20 cellular contexts compared by ENCODE assay signal in genomic region chr17:16919663-16920627, GRCh38. TPM values are rescaled to one million over a fixed set of nuclear protein-coding genes. Genes with fewer than 3 reads are reported as not detected.
DNase-seq lines count a peak whose midpoint lies in the region; ATAC-seq and TF ChIP-seq lines count a peak whose summit lies in the region.
"Had no signal": no experiment of that assay in that cellular context is flagged by ENCODE, and none has a peak within 500 bp of the region (broad histone marks: within the 10 kb centered on the region; RNA-seq: fewer than 3 reads in every experiment).

No MANE protein-coding gene starts in this region.

- H2AFZ ChIP-seq in PC-3 (ENCODE audit: low read length), result no peak overlapping the region

- POLR2A ChIA-PET in PC-3 (lab: Charles Lee; ENCODE audit: unreplicated experiment), result no interaction called here

- H3K27me3 ChIP-seq in heart right ventricle (peaks cover 0 to 3% (median 0%) of the 10 kb centered on the region in 7 donors), PC-3 (ENCODE audit: low read length) (no peaks in the 10 kb centered on the region), upper lobe of right lung (no peaks in the 10 kb centered on the region)
- H3K27me3 ChIP-seq: cardiac muscle cell had no signal

- intact Hi-C loops in cardiac septum (cut with DNase I) (loop anchor here (5.0 kb wide), 1 partner anchor 72 kb away; no protein-coding TSS in a partner anchor), heart right ventricle (cut with DNase I) (loop anchor here in 2 of 10 donors (5.0 kb wide), 1 partner anchor 72 kb away; no protein-coding TSS in a partner anchor), PC-3 (cut with micrococcal nuclease) (no loop called here), upper lobe of right lung (cut with DNase I) (no loop called here)

- ATAC-seq in heart right ventricle (no peak), PC-3 (no peak), left lobe of liver (no peak), upper lobe of right lung (no peak), HG02840 (IDR thresholded peaks at IDR 0.05; ENCODE audit: low FRiP score, unreplicated experiment) (no peak), HG02938 (IDR thresholded peaks at IDR 0.05; ENCODE audit: unreplicated experiment) (no peak), GM21447 (IDR thresholded peaks at IDR 0.05; ENCODE audit: unreplicated experiment) (no peak)

- H3K79me2 ChIP-seq in PC-3 (ENCODE audit: low read length), result no peaks in the 10 kb centered on the region

- no peaks in the 10 kb centered on the region for H3K9me2 ChIP-seq in PC-3 (replicated peaks; ENCODE audit: low read length)

- H3K4me1 ChIP-seq in heart right ventricle (no peaks in the 10 kb centered on the region), PC-3 (ENCODE audit: insufficient read depth, low read length) (peaks cover 11% of the 10 kb centered on the region), upper lobe of right lung (no peaks in the 10 kb centered on the region)
- H3K4me1 ChIP-seq: HAP-1, prostate gland had no signal

- H3K4me3 ChIP-seq in heart right ventricle (no peak overlapping the region), PC-3 (ENCODE audit: low read length) (no peak overlapping the region), upper lobe of right lung (no peak overlapping the region)
- H3K4me3 ChIP-seq: cardiac muscle cell, HAP-1, prostate gland had no signal

- H3K9me3 ChIP-seq in heart right ventricle (no peaks in the 10 kb centered on the region), PC-3 (ENCODE audit: low read length) (no peaks in the 10 kb centered on the region), upper lobe of right lung (no peaks in the 10 kb centered on the region)
- H3K9me3 ChIP-seq: HAP-1, prostate gland had no signal

- no peak overlapping the region for H3K27ac ChIP-seq in heart right ventricle
- no peak overlapping the region for H3K27ac ChIP-seq in PC-3 (ENCODE audit: low read length)
- no peak overlapping the region for H3K27ac ChIP-seq in upper lobe of right lung
- H3K27ac ChIP-seq: cardiac muscle cell, prostate gland had no signal

- no peak overlapping the region for H3K4me2 ChIP-seq in PC-3 (ENCODE audit: low read length)

- H4K20me1 ChIP-seq in PC-3 (ENCODE audit: low read length), result no peaks in the 10 kb centered on the region

- TF ChIP-seq CTCF in heart right ventricle (IDR thresholded peaks at IDR 0.05) (no peak), PC-3 (conservative IDR thresholded peaks at IDR 0.05; ENCODE audit: low read depth, low read length) (peak; percentile 48), upper lobe of right lung (IDR thresholded peaks at IDR 0.05) (no peak)

- CTCF ChIA-PET in PC-3 (lab: Charles Lee), result no interaction called here

- DNase-seq in cardiac septum (ENCODE audit: low spot score) (peak; percentile 57), heart right ventricle (no peak), PC-3 (no peak), left lobe of liver (ENCODE audit: low spot score) (peak; percentile 24), upper lobe of right lung (peak; percentile 39)
- DNase-seq: activated CD4-positive, alpha-beta memory T cell treated with anti-CD3 and anti-CD28 coated beads for 36 hours; effector CD4-positive, alpha-beta T cell; IMR-90; MV-4-11; naive B cell; NCI-H2029 treated with DMSO at 0.1 percent for 48 hours; NCI-H524; stimulated activated naive CD4-positive, alpha-beta T cell had no signal

- H3K36me3 ChIP-seq in heart right ventricle (no peaks in the 10 kb centered on the region), PC-3 (ENCODE audit: low read depth, low read length) (no peaks in the 10 kb centered on the region), upper lobe of right lung (no peaks in the 10 kb centered on the region)
- H3K36me3 ChIP-seq: cardiac muscle cell, HAP-1, prostate gland had no signal

- H3K9ac ChIP-seq in PC-3 (ENCODE audit: low read length), result no peak overlapping the region

- WGBS in heart right ventricle, 2 donors, result 86 to 88% methylated on average over 15 of the region's 15 CpGs

- BruUV-seq in PC-3 (replicated peaks; lab: Mats Ljungman, UMichigan), result no TSS peak

- no peaks in the 10 kb centered on the region for H3F3A ChIP-seq in PC-3 (ENCODE audit: low read length, unreplicated experiment)

RNA-seq across cellular contexts. Expression of gene TNFRSF13B, which starts 52.0 kb away (rescaled TPM):
- total RNA-seq in cardiac septum, result not detected
- total RNA-seq in heart right ventricle, result not detected
- not detected for polyA plus RNA-seq in heart right ventricle
- not detected in 2 replicates for total RNA-seq in PC-3 (2014; rRNA removed)
- total RNA-seq in left lobe of liver, result not detected
- total RNA-seq in upper lobe of right lung, result not detected
- total RNA-seq: activated CD4-positive, alpha-beta memory T cell treated with anti-CD3 and anti-CD28 coated beads for 36 hours; activated T-helper 1 cell treated with anti-CD3 and anti-CD28 coated beads, Interleukin-12 subunit alpha, Interleukin-12 subunit beta, Interleukin-2, Interleukin-4 antibody, amounts not matched to agents 30 ng/mL and 10 ng/mL and 1 ng/mL, durations not matched to agents 14 hours and 24 hours and 36 hours; cardiac muscle cell; IMR-90; prostate gland had no signal
- polyA plus RNA-seq: cardiac muscle cell, IMR-90 had no signal

Comparison
In these comparisons a context has a peak if more than half of its experiments do, and no peak if none do; other contexts are left out.
1. DNase-seq: peak in cardiac septum (single experiment), left lobe of liver (single experiment) and upper lobe of right lung (single experiment); none in heart right ventricle (0 of 2) and PC-3 (single experiment).